27 cellular contexts compared by ENCODE assay signal in the genomic region with DNA sequence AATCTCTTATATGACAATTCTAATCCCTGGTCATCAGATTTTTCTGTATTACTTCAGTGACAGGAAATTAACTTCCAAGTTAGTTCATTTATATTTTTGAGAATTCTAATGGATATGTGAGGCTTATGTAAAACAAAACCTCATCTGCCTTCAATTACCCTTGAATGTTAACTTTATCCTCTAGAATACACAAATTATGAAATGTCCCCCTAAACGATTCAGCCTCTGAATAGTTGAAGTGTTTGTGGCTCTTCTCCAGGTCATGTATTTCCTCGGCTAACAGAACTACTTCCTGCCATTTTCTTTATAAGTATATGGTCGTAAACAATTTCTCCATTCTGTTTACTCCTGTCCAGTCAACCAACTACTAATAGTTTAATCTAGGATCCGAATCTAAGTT.
"Had no signal": no experiment of that assay in that cellular context is flagged by ENCODE, and none has a peak within 500 bp of the region (broad histone marks: within the 10 kb centered on the region; RNA-seq: fewer than 3 reads in every experiment).

No MANE protein-coding gene starts in this region.

- H3K9me3 ChIP-seq: left ventricle myocardium inferior, mucosa of descending colon, pancreas, prostate gland, testis, thyroid gland, transverse colon, upper lobe of left lung, vagina had no signal

- H3K4me1 ChIP-seq: left ventricle myocardium inferior, pancreas, prostate gland, stomach, testis, thyroid gland, transverse colon, upper lobe of left lung, vagina had no signal

- H3K27me3 ChIP-seq: pancreas, stomach, testis, thyroid gland, transverse colon, upper lobe of left lung, vagina had no signal

- ATAC-seq: mucosa of descending colon; naive thymus-derived CD4-positive, alpha-beta T cell; pancreas; right cardiac atrium; sciatic nerve; stimulated activated naive B cell treated with anti-CD40 and anti-IgM and Interleukin-4, amounts not matched to agents 10 μg/mL and 1 μg/mL and 100 μg/mL, for 72 hours; stimulated activated naive CD8-positive, alpha-beta T cell treated with anti-CD3 and anti-CD28 coated beads, Interleukin-15, Interleukin-2, amounts not matched to agents 100 U/mL and 50 U/mL, for 24 hours had no signal

- H3K4me3 ChIP-seq: left ventricle myocardium inferior, lung, mucosa of descending colon, pancreas, prostate gland, skin epidermis, stomach, testis, thyroid gland, transverse colon, upper lobe of left lung, vagina had no signal

- DNase-seq: hypothalamus; immature natural killer cell; islet precursor cell; left ventricle myocardium inferior; midbrain; mucosa of descending colon; naive thymus-derived CD4-positive, alpha-beta T cell; nucleus accumbens; pancreas; retina; right cardiac atrium; stimulated activated CD4-positive, alpha-beta T cell treated with anti-CD3 and anti-CD28 coated beads, Interleukin-12 subunit alpha, Interleukin-12 subunit beta, amount 100 ng/mL, for 4 hours; stimulated activated CD4-positive, alpha-beta T cell treated with anti-CD3 and anti-CD28 coated beads, Interleukin-15, amount 100 ng/mL, for 24 hours; stimulated activated CD4-positive, alpha-beta T cell treated with anti-CD3 and anti-CD28 coated beads, Interleukin-2, amount 100 ng/mL, for 24 hours; stimulated activated CD4-positive, alpha-beta T cell treated with anti-CD3 and anti-CD28 coated beads, Interleukin-4, amount 100 ng/mL, for 1 hour; stimulated activated naive B cell treated with anti-CD40 and anti-IgM and Interleukin-4, amounts not matched to agents 10 μg/mL and 1 μg/mL and 100 μg/mL, for 72 hours; stimulated activated naive CD8-positive, alpha-beta T cell treated with anti-CD3 and anti-CD28 coated beads, Interleukin-15, Interleukin-2, amounts not matched to agents 100 U/mL and 50 U/mL, for 24 hours; stomach; testis; thyroid gland; transverse colon; upper lobe of left lung had no signal

- H3K36me3 ChIP-seq: left ventricle myocardium inferior, pancreas, prostate gland, stomach, thyroid gland, transverse colon, upper lobe of left lung, vagina had no signal
